ENCODE assay signal across 1 cellular context in genomic region chr1:43011020-43011419, GRCh38.
TF ChIP-seq lines count a peak whose summit lies in the region.

No MANE protein-coding gene starts in this region.

TF ChIP-seq in K562, 482 proteins besides CTCF, POLR2A, EP300 and RAD21 (continued from another document and continues in another):
- TF ChIP-seq, protein P1, sequence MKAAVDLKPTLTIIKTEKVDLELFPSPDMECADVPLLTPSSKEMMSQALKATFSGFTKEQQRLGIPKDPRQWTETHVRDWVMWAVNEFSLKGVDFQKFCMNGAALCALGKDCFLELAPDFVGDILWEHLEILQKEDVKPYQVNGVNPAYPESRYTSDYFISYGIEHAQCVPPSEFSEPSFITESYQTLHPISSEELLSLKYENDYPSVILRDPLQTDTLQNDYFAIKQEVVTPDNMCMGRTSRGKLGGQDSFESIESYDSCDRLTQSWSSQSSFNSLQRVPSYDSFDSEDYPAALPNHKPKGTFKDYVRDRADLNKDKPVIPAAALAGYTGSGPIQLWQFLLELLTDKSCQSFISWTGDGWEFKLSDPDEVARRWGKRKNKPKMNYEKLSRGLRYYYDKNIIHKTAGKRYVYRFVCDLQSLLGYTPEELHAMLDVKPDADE (conservative IDR thresholded peaks at IDR 0.05; ENCODE audit: control insufficient read depth, low read depth, low read length) = no peak
- TF ChIP-seq TFAM (CRISPR knock-in tag; conservative IDR thresholded peaks at IDR 0.05) = no peak
- TF ChIP-seq ZNF316 (IDR thresholded peaks at IDR 0.05) = no peak
- peak; percentile 88 for TF ChIP-seq ZNF263 (CRISPR knock-in tag; IDR thresholded peaks at IDR 0.05; ENCODE audit: borderline replicate concordance)
- no peak for TF ChIP-seq ZNF584 (CRISPR knock-in tag; IDR thresholded peaks at IDR 0.05; ENCODE audit: low read depth)
- peak in 1 of 2 experiments; percentile 32; a peak in 1 of 4 replicates for TF ChIP-seq TBL1XR1 (IDR thresholded peaks at IDR 0.05; ENCODE audit: low read length in 2 of 2)
- TF ChIP-seq ZKSCAN8 (CRISPR knock-in tag; IDR thresholded peaks at IDR 0.05) = no peak
- no peak for TF ChIP-seq MAFG (tag; conservative IDR thresholded peaks at IDR 0.05)
- no peak for TF ChIP-seq MEF2D (tag; conservative IDR thresholded peaks at IDR 0.05; ENCODE audit: low read depth)
- TF ChIP-seq NFYB (IDR thresholded peaks at IDR 0.05; ENCODE audit: extremely low read depth, insufficient read length) = no peak
- no peak for TF ChIP-seq CC2D1A (IDR thresholded peaks at IDR 0.05)
- TF ChIP-seq ZBTB12 (CRISPR knock-in tag; IDR thresholded peaks at IDR 0.05) = no peak
- no peak for TF ChIP-seq RBM17 (IDR thresholded peaks at IDR 0.05; ENCODE audit: borderline replicate concordance, low read depth, low read length)
- TF ChIP-seq, protein P2, sequence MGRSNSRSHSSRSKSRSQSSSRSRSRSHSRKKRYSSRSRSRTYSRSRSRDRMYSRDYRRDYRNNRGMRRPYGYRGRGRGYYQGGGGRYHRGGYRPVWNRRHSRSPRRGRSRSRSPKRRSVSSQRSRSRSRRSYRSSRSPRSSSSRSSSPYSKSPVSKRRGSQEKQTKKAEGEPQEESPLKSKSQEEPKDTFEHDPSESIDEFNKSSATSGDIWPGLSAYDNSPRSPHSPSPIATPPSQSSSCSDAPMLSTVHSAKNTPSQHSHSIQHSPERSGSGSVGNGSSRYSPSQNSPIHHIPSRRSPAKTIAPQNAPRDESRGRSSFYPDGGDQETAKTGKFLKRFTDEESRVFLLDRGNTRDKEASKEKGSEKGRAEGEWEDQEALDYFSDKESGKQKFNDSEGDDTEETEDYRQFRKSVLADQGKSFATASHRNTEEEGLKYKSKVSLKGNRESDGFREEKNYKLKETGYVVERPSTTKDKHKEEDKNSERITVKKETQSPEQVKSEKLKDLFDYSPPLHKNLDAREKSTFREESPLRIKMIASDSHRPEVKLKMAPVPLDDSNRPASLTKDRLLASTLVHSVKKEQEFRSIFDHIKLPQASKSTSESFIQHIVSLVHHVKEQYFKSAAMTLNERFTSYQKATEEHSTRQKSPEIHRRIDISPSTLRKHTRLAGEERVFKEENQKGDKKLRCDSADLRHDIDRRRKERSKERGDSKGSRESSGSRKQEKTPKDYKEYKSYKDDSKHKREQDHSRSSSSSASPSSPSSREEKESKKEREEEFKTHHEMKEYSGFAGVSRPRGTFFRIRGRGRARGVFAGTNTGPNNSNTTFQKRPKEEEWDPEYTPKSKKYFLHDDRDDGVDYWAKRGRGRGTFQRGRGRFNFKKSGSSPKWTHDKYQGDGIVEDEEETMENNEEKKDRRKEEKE (IDR thresholded peaks at IDR 0.05; ENCODE audit: borderline replicate concordance in 1 of 2, control insufficient read depth in 1 of 2, low read depth in 2 of 2, low read length in 1 of 2) = no peak
- no peak for TF ChIP-seq ZNF740 (CRISPR knock-in tag; IDR thresholded peaks at IDR 0.05)
- TF ChIP-seq ZNF740 (tag; IDR thresholded peaks at IDR 0.05) = no peak
- no peak for TF ChIP-seq ZNF165 (CRISPR knock-in tag; IDR thresholded peaks at IDR 0.05; ENCODE audit: borderline replicate concordance)
- TF ChIP-seq ELF2 (CRISPR knock-in tag; IDR thresholded peaks at IDR 0.05) = no peak
- TF ChIP-seq RCOR1 (IDR thresholded peaks at IDR 0.05; ENCODE audit: borderline replicate concordance in 1 of 2, low read depth in 2 of 2, low read length in 2 of 2) = peak in 1 of 2 experiments; percentile 76; a peak in 2 of 4 replicates
- TF ChIP-seq RFX1 (IDR thresholded peaks at IDR 0.05) = no peak
- no peak for TF ChIP-seq HOMEZ (CRISPR knock-in tag; IDR thresholded peaks at IDR 0.05)
- no peak for TF ChIP-seq KLF10 (CRISPR knock-in tag; IDR thresholded peaks at IDR 0.05)
- peak; percentile 39; the same call in 1 of the 2 replicates for TF ChIP-seq SMARCC2 (IDR thresholded peaks at IDR 0.05; ENCODE audit: low read depth)
- TF ChIP-seq, protein P3, sequence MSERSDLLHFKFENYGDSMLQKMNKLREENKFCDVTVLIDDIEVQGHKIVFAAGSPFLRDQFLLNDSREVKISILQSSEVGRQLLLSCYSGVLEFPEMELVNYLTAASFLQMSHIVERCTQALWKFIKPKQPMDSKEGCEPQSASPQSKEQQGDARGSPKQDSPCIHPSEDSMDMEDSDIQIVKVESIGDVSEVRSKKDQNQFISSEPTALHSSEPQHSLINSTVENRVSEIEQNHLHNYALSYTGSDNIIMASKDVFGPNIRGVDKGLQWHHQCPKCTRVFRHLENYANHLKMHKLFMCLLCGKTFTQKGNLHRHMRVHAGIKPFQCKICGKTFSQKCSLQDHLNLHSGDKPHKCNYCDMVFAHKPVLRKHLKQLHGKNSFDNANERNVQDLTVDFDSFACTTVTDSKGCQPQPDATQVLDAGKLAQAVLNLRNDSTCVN (CRISPR knock-in tag; IDR thresholded peaks at IDR 0.05) = no peak
- TF ChIP-seq ZKSCAN1 (IDR thresholded peaks at IDR 0.05; ENCODE audit: low read depth, low read length) = no peak
- TF ChIP-seq C11orf30 (IDR thresholded peaks at IDR 0.05; ENCODE audit: low read depth) = no peak
- TF ChIP-seq NR2F6 (CRISPR knock-in tag; IDR thresholded peaks at IDR 0.05) = no peak
- no peak for TF ChIP-seq ZFP1 (CRISPR knock-in tag; IDR thresholded peaks at IDR 0.05)
- TF ChIP-seq KDM2B (CRISPR knock-in tag; IDR thresholded peaks at IDR 0.05) = no peak
- TF ChIP-seq ZNF696 (CRISPR knock-in tag; conservative IDR thresholded peaks at IDR 0.05) = no peak
- TF ChIP-seq DLX4 (CRISPR knock-in tag; IDR thresholded peaks at IDR 0.05) = no peak
- no peak for TF ChIP-seq PTRF (tag; IDR thresholded peaks at IDR 0.05)
- no peak for TF ChIP-seq MEF2A (IDR thresholded peaks at IDR 0.05; ENCODE audit: control insufficient read depth, low read depth, low read length)
- TF ChIP-seq TEAD4 (IDR thresholded peaks at IDR 0.05; ENCODE audit: low read length) = peak; percentile 29; the same call in 1 of the 2 replicates
- no peak for TF ChIP-seq TEAD4 (CRISPR knock-in tag; IDR thresholded peaks at IDR 0.05; ENCODE audit: borderline replicate concordance)
- TF ChIP-seq HDAC3 (IDR thresholded peaks at IDR 0.05; ENCODE audit: borderline replicate concordance, partially characterized antibody) = peak; percentile 60
- no peak for TF ChIP-seq SRSF7 (optimal IDR thresholded peaks at IDR 0.05; ENCODE audit: low read depth, low read length)
- TF ChIP-seq, protein P4, sequence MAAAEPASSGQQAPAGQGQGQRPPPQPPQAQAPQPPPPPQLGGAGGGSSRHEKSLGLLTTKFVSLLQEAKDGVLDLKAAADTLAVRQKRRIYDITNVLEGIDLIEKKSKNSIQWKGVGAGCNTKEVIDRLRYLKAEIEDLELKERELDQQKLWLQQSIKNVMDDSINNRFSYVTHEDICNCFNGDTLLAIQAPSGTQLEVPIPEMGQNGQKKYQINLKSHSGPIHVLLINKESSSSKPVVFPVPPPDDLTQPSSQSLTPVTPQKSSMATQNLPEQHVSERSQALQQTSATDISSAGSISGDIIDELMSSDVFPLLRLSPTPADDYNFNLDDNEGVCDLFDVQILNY (CRISPR knock-in tag; IDR thresholded peaks at IDR 0.05) = no peak
- TF ChIP-seq FOXM1 (IDR thresholded peaks at IDR 0.05; ENCODE audit: low read depth) = no peak
- no peak for TF ChIP-seq FOXM1 (CRISPR knock-in tag; IDR thresholded peaks at IDR 0.05; ENCODE audit: low read depth)
- TF ChIP-seq SP1 (CRISPR knock-in tag; IDR thresholded peaks at IDR 0.05) = 0 out of 2 replicates have a peak, but pooled peaks have one; percentile 29
- no peak for TF ChIP-seq UBTF (IDR thresholded peaks at IDR 0.05; ENCODE audit: borderline replicate concordance in 1 of 2, low read depth in 2 of 2, low read length in 2 of 2)
- no peak for TF ChIP-seq RBM15 (IDR thresholded peaks at IDR 0.05; ENCODE audit: insufficient read depth, low read length)
- no peak for TF ChIP-seq COPS2 (conservative IDR thresholded peaks at IDR 0.05)
- TF ChIP-seq, protein P5, sequence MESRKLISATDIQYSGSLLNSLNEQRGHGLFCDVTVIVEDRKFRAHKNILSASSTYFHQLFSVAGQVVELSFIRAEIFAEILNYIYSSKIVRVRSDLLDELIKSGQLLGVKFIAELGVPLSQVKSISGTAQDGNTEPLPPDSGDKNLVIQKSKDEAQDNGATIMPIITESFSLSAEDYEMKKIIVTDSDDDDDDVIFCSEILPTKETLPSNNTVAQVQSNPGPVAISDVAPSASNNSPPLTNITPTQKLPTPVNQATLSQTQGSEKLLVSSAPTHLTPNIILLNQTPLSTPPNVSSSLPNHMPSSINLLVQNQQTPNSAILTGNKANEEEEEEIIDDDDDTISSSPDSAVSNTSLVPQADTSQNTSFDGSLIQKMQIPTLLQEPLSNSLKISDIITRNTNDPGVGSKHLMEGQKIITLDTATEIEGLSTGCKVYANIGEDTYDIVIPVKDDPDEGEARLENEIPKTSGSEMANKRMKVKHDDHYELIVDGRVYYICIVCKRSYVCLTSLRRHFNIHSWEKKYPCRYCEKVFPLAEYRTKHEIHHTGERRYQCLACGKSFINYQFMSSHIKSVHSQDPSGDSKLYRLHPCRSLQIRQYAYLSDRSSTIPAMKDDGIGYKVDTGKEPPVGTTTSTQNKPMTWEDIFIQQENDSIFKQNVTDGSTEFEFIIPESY (CRISPR knock-in tag; IDR thresholded peaks at IDR 0.05) = no peak
- TF ChIP-seq ADNP (tag; IDR thresholded peaks at IDR 0.05) = no peak; the same call in 1 of the 2 replicates
- TF ChIP-seq PHTF2 (CRISPR knock-in tag; IDR thresholded peaks at IDR 0.05) = no peak
- TF ChIP-seq PHF21A (IDR thresholded peaks at IDR 0.05; ENCODE audit: borderline replicate concordance, low read depth) = no peak
- no peak for TF ChIP-seq HINFP (tag; conservative IDR thresholded peaks at IDR 0.05; ENCODE audit: low read depth)
- no peak for TF ChIP-seq EWSR1 (IDR thresholded peaks at IDR 0.05; ENCODE audit: borderline replicate concordance, low read depth, partially characterized antibody)
- no peak for TF ChIP-seq ZNF253 (CRISPR knock-in tag; conservative IDR thresholded peaks at IDR 0.05)
- no peak for TF ChIP-seq ZFP30 (CRISPR knock-in tag; IDR thresholded peaks at IDR 0.05; ENCODE audit: borderline replicate concordance)
